ENCODE assay signal across 9 cellular contexts in the genomic region with DNA sequence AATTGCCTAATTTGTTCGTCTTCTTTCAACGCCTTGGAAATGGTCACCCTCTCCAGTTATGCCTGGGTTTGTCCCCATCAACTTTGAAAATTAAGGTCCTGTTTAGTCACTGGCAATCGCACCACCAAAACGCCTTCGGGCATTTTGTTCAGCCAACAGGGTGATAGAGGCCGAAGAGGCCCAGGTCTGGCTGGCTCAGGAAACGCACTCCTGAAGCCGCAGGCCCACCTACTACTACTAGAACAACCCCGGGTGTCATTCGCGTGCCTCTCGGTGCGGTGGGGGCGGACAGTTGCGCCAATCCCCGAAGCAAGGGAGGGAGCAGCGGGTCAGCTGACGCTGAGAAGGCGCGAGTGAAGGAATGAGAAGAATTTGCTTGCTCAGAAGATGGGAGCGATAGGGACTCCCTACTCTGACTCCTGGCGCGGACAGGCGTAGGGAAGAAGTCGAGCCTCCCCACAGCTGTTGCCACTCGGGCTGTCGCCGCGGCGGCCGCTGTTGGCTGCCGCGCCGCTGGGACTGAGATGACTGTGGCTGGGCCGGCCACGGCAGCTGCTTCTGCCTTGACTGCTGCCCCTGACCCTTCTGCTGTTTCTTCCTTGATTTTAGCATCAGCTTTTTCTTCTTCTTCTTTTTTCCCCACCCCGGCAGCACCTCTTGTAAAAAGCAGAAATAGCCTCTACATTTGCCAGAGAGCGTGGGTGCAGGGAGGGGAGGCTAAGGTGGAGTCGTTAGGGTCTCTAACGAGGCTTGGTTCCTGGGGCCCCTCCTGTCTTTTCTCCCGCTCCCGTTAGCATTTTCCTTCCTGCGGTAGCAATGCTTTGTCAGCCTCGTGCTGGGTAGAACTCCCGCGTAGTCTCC.
DNase-seq lines count a peak whose midpoint lies in the region; ATAC-seq and TF ChIP-seq lines count a peak whose summit lies in the region.
"Had no signal": no experiment of that assay in that cellular context is flagged by ENCODE, and none has a peak within 500 bp of the region (broad histone marks: within the 10 kb centered on the region; RNA-seq: fewer than 3 reads in every experiment).

No MANE protein-coding gene starts in this region.

- ATAC-seq in memory B cell (ENCODE audit: low read depth) (no peak), GM21717 (IDR thresholded peaks at IDR 0.05; ENCODE audit: unreplicated experiment) (no peak)

- TF ChIP-seq POLR2A in thyroid gland (IDR thresholded peaks at IDR 0.05): peak in 1 of 2 donors; percentile 31

- in situ Hi-C loops in Caki2 (cut with HindIII; ENCODE audit: low pct_unique_long_range_greater_than_20kb, low sequenced_read_pairs): no loop called here

- H3K27ac ChIP-seq in epithelial cell of prostate: peak overlapping the region; percentile 39
- H3K27ac ChIP-seq in thyroid gland: peak overlapping the region; percentile 35 to 75 (median 50)
- H3K27ac ChIP-seq: neutrophil had no signal

- peaks cover 0 to 7% of the 10 kb centered on the region in 2 donors for H3K4me1 ChIP-seq in thyroid gland

- H3K4me1 Mint-ChIP-seq in memory B cell: peaks cover 2% of the 10 kb centered on the region

- H3K27ac Mint-ChIP-seq in memory B cell: no peak overlapping the region

- intact Hi-C loops in thyroid gland (cut with DNase I): no loop called here

- no peaks in the 10 kb centered on the region for H3K9me3 ChIP-seq in thyroid gland
- H3K9me3 ChIP-seq: neutrophil had no signal

- peak overlapping the region in 2 of 3 donors; percentile 17 to 20 for H3K4me3 ChIP-seq in thyroid gland (replicated peaks in 1 of 3)

- H3K27me3 ChIP-seq in thyroid gland: no peaks in the 10 kb centered on the region

- TF ChIP-seq CTCF in thyroid gland (IDR thresholded peaks at IDR 0.05): no peak

- H3K4me3 Mint-ChIP-seq in memory B cell: peak overlapping the region; percentile 11

- H3K27me3 Mint-ChIP-seq in memory B cell: no peaks in the 10 kb centered on the region

- H3K36me3 ChIP-seq in thyroid gland: no peaks in the 10 kb centered on the region
- H3K36me3 ChIP-seq: neutrophil had no signal

- DNase-seq in Caki2 (ENCODE audit: low read depth) (peak; percentile 98), NCI-H226 (peak; percentile 99), epithelial cell of prostate (ENCODE audit: low read depth, low spot score) (peak; percentile 10), memory B cell (ENCODE audit: low spot score in 2 of 2) (no peak), thyroid gland (peak; percentile 57 to 64), SHP77 (lab: John Stamatoyannopoulos, UW) (no peak), NCI-H1694 (lab: John Stamatoyannopoulos, UW) (no peak)

- WGBS in thyroid gland, 2 donors: 21 to 24% methylated on average over 46 of the region's 46 CpGs

- no peaks in the 10 kb centered on the region for H3K9me3 Mint-ChIP-seq in memory B cell

- H3K36me3 Mint-ChIP-seq in memory B cell: no peaks in the 10 kb centered on the region

Comparison
In these comparisons a context has a peak if more than half of its experiments do, and no peak if none do; other contexts are left out.
1. DNase-seq: peak in Caki2 (single experiment), NCI-H226 (single experiment), epithelial cell of prostate (single experiment) and thyroid gland (2 of 2); none in memory B cell (0 of 2), SHP77 (0 of 2) and NCI-H1694 (single experiment).